ENCODE assay signal across 1 cellular context in the genomic region with DNA sequence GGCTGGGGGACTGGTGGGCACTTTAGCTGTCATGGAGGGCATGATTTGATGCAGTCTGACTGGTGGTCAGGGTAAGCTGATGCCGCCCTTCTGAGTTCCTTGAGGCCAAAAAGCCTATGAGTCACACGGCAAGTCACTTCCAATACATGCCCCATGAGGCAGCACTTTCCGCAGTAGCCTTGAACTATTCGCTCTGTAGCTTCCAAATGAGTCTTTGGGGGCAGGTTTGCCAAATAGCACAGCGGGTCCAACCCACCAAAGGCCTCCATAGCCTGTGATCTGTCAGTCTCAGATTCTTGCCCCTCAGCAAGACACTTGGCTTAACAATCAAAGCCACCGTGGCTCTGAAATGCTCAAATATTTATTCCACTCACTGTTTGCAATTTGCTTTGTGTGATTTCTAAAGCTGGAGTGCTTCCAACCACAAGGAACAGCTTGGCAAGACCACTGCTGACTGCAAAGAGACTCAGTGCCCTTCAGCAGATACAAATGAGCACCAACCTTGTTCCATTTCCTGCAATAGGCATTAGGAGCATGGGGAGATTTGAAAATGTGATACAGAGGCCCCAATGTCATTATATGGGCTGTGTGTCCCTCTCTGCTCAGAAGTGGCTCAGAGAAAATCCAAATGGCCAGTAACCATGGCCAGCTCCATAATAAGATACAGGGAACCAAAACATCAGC.
TF ChIP-seq lines count a peak whose summit lies in the region.

No MANE protein-coding gene starts in this region.

TF ChIP-seq in K562, 482 proteins besides CTCF, POLR2A, EP300 and RAD21 (continued from another document):
- TF ChIP-seq, protein P1, sequence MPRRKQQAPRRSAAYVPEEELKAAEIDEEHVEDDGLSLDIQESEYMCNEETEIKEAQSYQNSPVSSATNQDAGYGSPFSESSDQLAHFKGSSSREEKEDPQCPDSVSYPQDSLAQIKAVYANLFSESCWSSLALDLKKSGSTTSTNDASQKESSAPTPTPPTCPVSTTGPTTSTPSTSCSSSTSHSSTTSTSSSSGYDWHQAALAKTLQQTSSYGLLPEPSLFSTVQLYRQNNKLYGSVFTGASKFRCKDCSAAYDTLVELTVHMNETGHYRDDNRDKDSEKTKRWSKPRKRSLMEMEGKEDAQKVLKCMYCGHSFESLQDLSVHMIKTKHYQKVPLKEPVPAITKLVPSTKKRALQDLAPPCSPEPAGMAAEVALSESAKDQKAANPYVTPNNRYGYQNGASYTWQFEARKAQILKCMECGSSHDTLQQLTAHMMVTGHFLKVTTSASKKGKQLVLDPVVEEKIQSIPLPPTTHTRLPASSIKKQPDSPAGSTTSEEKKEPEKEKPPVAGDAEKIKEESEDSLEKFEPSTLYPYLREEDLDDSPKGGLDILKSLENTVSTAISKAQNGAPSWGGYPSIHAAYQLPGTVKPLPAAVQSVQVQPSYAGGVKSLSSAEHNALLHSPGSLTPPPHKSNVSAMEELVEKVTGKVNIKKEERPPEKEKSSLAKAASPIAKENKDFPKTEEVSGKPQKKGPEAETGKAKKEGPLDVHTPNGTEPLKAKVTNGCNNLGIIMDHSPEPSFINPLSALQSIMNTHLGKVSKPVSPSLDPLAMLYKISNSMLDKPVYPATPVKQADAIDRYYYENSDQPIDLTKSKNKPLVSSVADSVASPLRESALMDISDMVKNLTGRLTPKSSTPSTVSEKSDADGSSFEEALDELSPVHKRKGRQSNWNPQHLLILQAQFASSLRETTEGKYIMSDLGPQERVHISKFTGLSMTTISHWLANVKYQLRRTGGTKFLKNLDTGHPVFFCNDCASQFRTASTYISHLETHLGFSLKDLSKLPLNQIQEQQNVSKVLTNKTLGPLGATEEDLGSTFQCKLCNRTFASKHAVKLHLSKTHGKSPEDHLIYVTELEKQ (CRISPR knock-in tag; IDR thresholded peaks at IDR 0.05), result no peak
TF ChIP-seq in K562: peak in this region for 7.
